8 cellular contexts compared by ENCODE assay signal in the genomic region with DNA sequence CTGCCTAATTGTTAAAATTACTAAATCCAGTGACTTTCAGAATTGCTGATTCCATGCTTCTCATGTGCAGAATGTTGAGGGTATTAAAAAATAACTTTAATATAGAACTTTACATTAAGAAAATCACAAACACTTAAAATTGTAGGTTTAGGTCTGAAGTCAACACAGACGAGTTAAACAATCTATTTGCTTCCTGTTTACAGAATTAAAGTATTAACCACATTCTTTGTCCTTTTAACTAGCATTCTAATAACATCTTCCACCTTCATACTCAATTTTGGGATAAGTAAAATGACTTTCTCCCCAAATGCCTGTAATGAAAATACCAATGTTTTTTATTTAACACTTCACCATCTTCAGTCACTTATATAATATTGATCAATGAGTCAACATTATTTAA. TPM values are rescaled to one million over a fixed set of nuclear protein-coding genes. Genes with fewer than 3 reads are reported as not detected.
DNase-seq lines count a peak whose midpoint lies in the region; ATAC-seq and TF ChIP-seq lines count a peak whose summit lies in the region.

No MANE protein-coding gene starts in this region.

- no peak for DNase-seq in activated naive CD4-positive, alpha-beta T cell treated with anti-CD3 and anti-CD28 coated beads, Interleukin-2, amount 10 ng/mL, durations not matched to agents 7 days and 5 days
- no peak for DNase-seq in activated naive CD4-positive, alpha-beta T cell treated with Interleukin-2 at 50 U/mL for 16 hours
- DNase-seq in tibial artery (no peak), HCEC 1CT (no peak)

- H3K36me3 ChIP-seq in liver (ENCODE audit: control insufficient read depth in 4 of 4, insufficient read depth in 3 of 4, low read depth in 1 of 4, low read length in 3 of 4) (no peaks in the 10 kb centered on the region), tibial artery (no peaks in the 10 kb centered on the region)

- CTCF ChIA-PET in activated naive CD4-positive, alpha-beta T cell treated with anti-CD3 and anti-CD28 coated beads, Interleukin-2, amount 10 ng/mL, durations not matched to agents 7 days and 5 days (lab: Charles Lee), result no interaction called here

- ATAC-seq in HG03571 (IDR thresholded peaks at IDR 0.05; ENCODE audit: unreplicated experiment), result no peak
- no peak for ATAC-seq in HG03039 (IDR thresholded peaks at IDR 0.05; ENCODE audit: unreplicated experiment)

- 14% methylated on average over 1 of the region's 1 CpG for WGBS in liver

- H3K4me1 Mint-ChIP-seq in activated naive CD4-positive, alpha-beta T cell treated with anti-CD3 and anti-CD28 coated beads, Interleukin-2, amount 10 ng/mL, durations not matched to agents 7 days and 5 days, result peaks cover 42% of the 10 kb centered on the region
- H3K4me1 Mint-ChIP-seq in brain, result peaks cover 82% of the 10 kb centered on the region

- no peak for TF ChIP-seq RAD21 in liver (IDR thresholded peaks at IDR 0.05)

- peaks cover 11% of the 10 kb centered on the region for H3K27me3 Mint-ChIP-seq in activated naive CD4-positive, alpha-beta T cell treated with anti-CD3 and anti-CD28 coated beads, Interleukin-2, amount 10 ng/mL, durations not matched to agents 7 days and 5 days
- H3K27me3 Mint-ChIP-seq in brain, result peaks cover 6% of the 10 kb centered on the region

- peak overlapping the region; percentile 48 to 83 for H3K9ac ChIP-seq in liver (ENCODE audit: low read depth in 1 of 2, low read length in 2 of 2)

- peak overlapping the region in 2 of 3 donors; percentile 77 to 95 for H3K4me3 ChIP-seq in liver (ENCODE audit: low read depth in 1 of 3, low read length in 3 of 3)
- H3K4me3 ChIP-seq in tibial artery, result peak overlapping the region; percentile 87 to 98

- peaks cover 5% of the 10 kb centered on the region for H3K36me3 Mint-ChIP-seq in activated naive CD4-positive, alpha-beta T cell treated with anti-CD3 and anti-CD28 coated beads, Interleukin-2, amount 10 ng/mL, durations not matched to agents 7 days and 5 days
- peaks cover 9% of the 10 kb centered on the region for H3K36me3 Mint-ChIP-seq in brain

- H3K27me3 ChIP-seq in liver (ENCODE audit: control insufficient read depth in 4 of 4, insufficient read depth in 4 of 4, low read length in 3 of 4) (no peaks in the 10 kb centered on the region), tibial artery (no peaks in the 10 kb centered on the region)

- no peaks in the 10 kb centered on the region for H3K9me3 Mint-ChIP-seq in activated naive CD4-positive, alpha-beta T cell treated with anti-CD3 and anti-CD28 coated beads, Interleukin-2, amount 10 ng/mL, durations not matched to agents 7 days and 5 days
- no peaks in the 10 kb centered on the region for H3K9me3 Mint-ChIP-seq in brain

- no peak for TF ChIP-seq CTCF in brain (conservative IDR thresholded peaks at IDR 0.05)
- no peak for TF ChIP-seq CTCF in liver (IDR thresholded peaks at IDR 0.05; ENCODE audit: low read depth, low read length, missing input control)
- no peak for TF ChIP-seq CTCF in tibial artery (IDR thresholded peaks at IDR 0.05)

- intact Hi-C loops in tibial artery (cut with DNase I; ENCODE audit: low total_unique reads), result no loop called here

- H3K4me3 Mint-ChIP-seq in activated naive CD4-positive, alpha-beta T cell treated with anti-CD3 and anti-CD28 coated beads, Interleukin-2, amount 10 ng/mL, durations not matched to agents 7 days and 5 days, result peak overlapping the region; percentile 3
- peak overlapping the region; percentile 86 to 93 (median 88) for H3K4me3 Mint-ChIP-seq in brain

- no peak overlapping the region for H3K27ac Mint-ChIP-seq in activated naive CD4-positive, alpha-beta T cell treated with anti-CD3 and anti-CD28 coated beads, Interleukin-2, amount 10 ng/mL, durations not matched to agents 7 days and 5 days
- peak overlapping the region in 2 of 5 experiments; percentile 58 to 87 for H3K27ac Mint-ChIP-seq in brain

- peaks cover 9 to 59% (median 35%) of the 10 kb centered on the region in 4 donors for H3K4me1 ChIP-seq in liver (ENCODE audit: control insufficient read depth in 4 of 4, insufficient read depth in 4 of 4, low read length in 3 of 4)
- H3K4me1 ChIP-seq in tibial artery, result peaks cover 0 to 72% (median 38%) of the 10 kb centered on the region in 4 donors

- H3K9me3 ChIP-seq in liver (ENCODE audit: control insufficient read depth in 4 of 4, low read length in 3 of 4), result no peaks in the 10 kb centered on the region
- no peaks in the 10 kb centered on the region for H3K9me3 ChIP-seq in tibial artery

- H3K27ac ChIP-seq in liver (ENCODE audit: low read depth in 1 of 2, low read length in 2 of 2), result peak overlapping the region; percentile 57 to 97
- peak overlapping the region; percentile 95 to 98 for H3K27ac ChIP-seq in tibial artery

TF ChIP-seq in liver, 16 proteins besides CTCF, POLR2A, EP300 and RAD21:
- no peak for TF ChIP-seq NR2F2 (IDR thresholded peaks at IDR 0.05)
- no peak for TF ChIP-seq RXRA (IDR thresholded peaks at IDR 0.05)
- TF ChIP-seq, protein P1, sequence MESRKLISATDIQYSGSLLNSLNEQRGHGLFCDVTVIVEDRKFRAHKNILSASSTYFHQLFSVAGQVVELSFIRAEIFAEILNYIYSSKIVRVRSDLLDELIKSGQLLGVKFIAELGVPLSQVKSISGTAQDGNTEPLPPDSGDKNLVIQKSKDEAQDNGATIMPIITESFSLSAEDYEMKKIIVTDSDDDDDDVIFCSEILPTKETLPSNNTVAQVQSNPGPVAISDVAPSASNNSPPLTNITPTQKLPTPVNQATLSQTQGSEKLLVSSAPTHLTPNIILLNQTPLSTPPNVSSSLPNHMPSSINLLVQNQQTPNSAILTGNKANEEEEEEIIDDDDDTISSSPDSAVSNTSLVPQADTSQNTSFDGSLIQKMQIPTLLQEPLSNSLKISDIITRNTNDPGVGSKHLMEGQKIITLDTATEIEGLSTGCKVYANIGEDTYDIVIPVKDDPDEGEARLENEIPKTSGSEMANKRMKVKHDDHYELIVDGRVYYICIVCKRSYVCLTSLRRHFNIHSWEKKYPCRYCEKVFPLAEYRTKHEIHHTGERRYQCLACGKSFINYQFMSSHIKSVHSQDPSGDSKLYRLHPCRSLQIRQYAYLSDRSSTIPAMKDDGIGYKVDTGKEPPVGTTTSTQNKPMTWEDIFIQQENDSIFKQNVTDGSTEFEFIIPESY (IDR thresholded peaks at IDR 0.05), result no peak
- no peak for TF ChIP-seq FOXA1 (IDR thresholded peaks at IDR 0.05)
- TF ChIP-seq YY1 (IDR thresholded peaks at IDR 0.05), result no peak
- TF ChIP-seq FOXA2 (IDR thresholded peaks at IDR 0.05), result no peak
- TF ChIP-seq ATF3 (IDR thresholded peaks at IDR 0.05), result no peak
TF ChIP-seq in liver: peak in this region for 0.

RNA-seq across cellular contexts. Expression of gene ITGB1, which starts 2.2 kb away (rescaled TPM):
- polyA plus RNA-seq in brain (ENCODE audit: insufficient read depth, low read depth, low replicate concordance) (152 TPM), liver (100 to 1,000 TPM; 109 to 174 TPM)
- total RNA-seq in liver, result 100 to 1,000 TPM; 268 to 308 TPM
